Comparison of ENCODE assay signal across 8 cellular contexts in genomic region chr4:2812600-2812932, GRCh38. TPM values are rescaled to one million over a fixed set of nuclear protein-coding genes. Genes with fewer than 3 reads are reported as not detected.
A peak's percentile ranks its signal among the peaks of the same experiment; 100 is the strongest.
DNase-seq lines count a peak whose midpoint lies in the region; ATAC-seq and TF ChIP-seq lines count a peak whose summit lies in the region.

No MANE protein-coding gene starts in this region.

- H3K4me2 ChIP-seq in SK-N-SH = peak overlapping the region; percentile 19; the same call in 1 of the 2 replicates

- no peak for TF ChIP-seq CTCF in SK-N-SH (IDR thresholded peaks at IDR 0.05)
- TF ChIP-seq CTCF in fibroblast of the aortic adventitia (IDR thresholded peaks at IDR 0.05; ENCODE audit: insufficient read depth, low read length) = no peak

- H3K4me1 ChIP-seq in SK-N-SH (ENCODE audit: control insufficient read depth in 1 of 2, insufficient read depth in 2 of 2, low read depth in 1 of 2, low read length in 1 of 2) = peaks cover 0 to 48% of the 10 kb centered on the region in 2 experiments; a peak in 1 of 4 replicates

- TF ChIP-seq RAD21 in SK-N-SH (IDR thresholded peaks at IDR 0.05; ENCODE audit: low read length) = no peak

- ATAC-seq in SK-N-SH treated with all-trans-retinoic acid at 6 μM for 48 hours (no peak), GM18909 (IDR thresholded peaks at IDR 0.05; ENCODE audit: poor library complexity, unreplicated experiment) (no peak)

- 0% methylated on average over 1 of the region's 7 CpGs for WGBS in SK-N-SH (ENCODE audit: low lambda C conversion rate)

- no peaks in the 10 kb centered on the region for H4K20me1 ChIP-seq in SK-N-SH (ENCODE audit: insufficient read depth)

- H3K36me3 ChIP-seq in SK-N-SH (replicated peaks in 1 of 2; ENCODE audit: control insufficient read depth in 1 of 2, insufficient read depth in 2 of 2, low read length in 1 of 2) = peaks cover 0 to 5% of the 10 kb centered on the region in 2 experiments

- no peak overlapping the region for H2AFZ ChIP-seq in SK-N-SH (ENCODE audit: low read depth)

- peak overlapping the region; percentile 95 for H3K27ac Mint-ChIP-seq in stimulated activated naive CD8-positive, alpha-beta T cell treated with anti-CD3 and anti-CD28 coated beads, Interleukin-15, Interleukin-2, amounts not matched to agents 100 ng/mL and 50 ng/mL, for 24 hours

- peak overlapping the region in 1 of 2 experiments; percentile 81; a peak in 2 of 4 replicates for H3K27ac ChIP-seq in SK-N-SH (ENCODE audit: low read depth in 2 of 2, low read length in 1 of 2)

- peaks cover 23% of the 10 kb centered on the region for H3K36me3 Mint-ChIP-seq in stimulated activated naive CD8-positive, alpha-beta T cell treated with anti-CD3 and anti-CD28 coated beads, Interleukin-15, Interleukin-2, amounts not matched to agents 100 ng/mL and 50 ng/mL, for 24 hours (ENCODE audit: low read depth)

- H3K79me2 ChIP-seq in SK-N-SH (ENCODE audit: insufficient read depth) = peaks cover 6% of the 10 kb centered on the region; the same call in 1 of the 2 replicates

- H3K27me3 ChIP-seq in SK-N-SH (ENCODE audit: insufficient read depth) = no peaks in the 10 kb centered on the region

- H3F3A ChIP-seq in SK-N-SH (replicated peaks; ENCODE audit: insufficient read depth) = peaks cover 4% of the 10 kb centered on the region

- no peaks in the 10 kb centered on the region for H3K27me3 Mint-ChIP-seq in stimulated activated naive CD8-positive, alpha-beta T cell treated with anti-CD3 and anti-CD28 coated beads, Interleukin-15, Interleukin-2, amounts not matched to agents 100 ng/mL and 50 ng/mL, for 24 hours

- peaks cover 5% of the 10 kb centered on the region; the same call in 1 of the 2 replicates for H3K9me3 ChIP-seq in SK-N-SH

- no peak overlapping the region for H3K4me3 ChIP-seq in SK-N-SH (ENCODE audit: low read depth in 2 of 2, low read length in 1 of 2)
- H3K4me3 ChIP-seq in fibroblast of the aortic adventitia (ENCODE audit: low read depth, low read length) = peak overlapping the region; percentile 17

- H3K9me3 Mint-ChIP-seq in stimulated activated naive CD8-positive, alpha-beta T cell treated with anti-CD3 and anti-CD28 coated beads, Interleukin-15, Interleukin-2, amounts not matched to agents 100 ng/mL and 50 ng/mL, for 24 hours = no peaks in the 10 kb centered on the region

- TF ChIP-seq EP300 in SK-N-SH (IDR thresholded peaks at IDR 0.05; ENCODE audit: borderline replicate concordance in 1 of 2, low read depth in 1 of 2, low read length in 1 of 2) = no peak

- H3K4me1 Mint-ChIP-seq in stimulated activated naive CD8-positive, alpha-beta T cell treated with anti-CD3 and anti-CD28 coated beads, Interleukin-15, Interleukin-2, amounts not matched to agents 100 ng/mL and 50 ng/mL, for 24 hours (ENCODE audit: low read depth) = peaks cover 69% of the 10 kb centered on the region

- no peaks in the 10 kb centered on the region for H3K9me2 ChIP-seq in SK-N-SH

- H3K9ac ChIP-seq in SK-N-SH = no peak overlapping the region

- peak overlapping the region; percentile 91 for H3K4me3 Mint-ChIP-seq in stimulated activated naive CD8-positive, alpha-beta T cell treated with anti-CD3 and anti-CD28 coated beads, Interleukin-15, Interleukin-2, amounts not matched to agents 100 ng/mL and 50 ng/mL, for 24 hours

- POLR2A ChIA-PET in SK-N-SH (lab: Yijun Ruan, JAX) = interaction anchor here (0.6 kb wide), 1 partner anchor 45 kb away, joined by 3 read pairs; no protein-coding TSS in a partner anchor

- DNase-seq in SK-N-SH (peak; percentile 37), SW480 (ENCODE audit: low spot score) (peak; percentile 7), fibroblast of the aortic adventitia (ENCODE audit: low read depth) (no peak), islet precursor cell (no peak)
- no peak for DNase-seq in activated CD4-positive, alpha-beta T cell treated with anti-CD3 and anti-CD28 coated beads, Interleukin-2, amount 50 U/mL, for 4 hours

- CTCF ChIA-PET in SK-N-SH (lab: Yijun Ruan, JAX) = no interaction called here

TF ChIP-seq in SK-N-SH, 30 proteins besides CTCF, POLR2A, EP300 and RAD21:
- no peak for TF ChIP-seq TAF1 (IDR thresholded peaks at IDR 0.05; ENCODE audit: borderline replicate concordance, low read depth, low read length)

TF ChIP-seq in SK-N-SH treated with all-trans-retinoic acid at 6 μM for 48 hours, 23 proteins besides CTCF, POLR2A, EP300 and RAD21:
- TF ChIP-seq BACH2 (CRISPR knock-in tag; IDR thresholded peaks at IDR 0.05; ENCODE audit: borderline replicate concordance) (no peak), ZNF565 (CRISPR knock-in tag; conservative IDR thresholded peaks at IDR 0.05; ENCODE audit: low read depth) (no peak), ZFP3 (CRISPR knock-in tag; IDR thresholded peaks at IDR 0.05) (no peak), CSDC2 (CRISPR knock-in tag; IDR thresholded peaks at IDR 0.05) (no peak), ZC3H10 (CRISPR knock-in tag; IDR thresholded peaks at IDR 0.05) (no peak), ARNTL (CRISPR knock-in tag; IDR thresholded peaks at IDR 0.05; ENCODE audit: borderline replicate concordance, low read depth) (no peak), RARB (CRISPR knock-in tag; IDR thresholded peaks at IDR 0.05) (no peak), OSR1 (CRISPR knock-in tag; IDR thresholded peaks at IDR 0.05) (no peak), TCF4 (CRISPR knock-in tag; IDR thresholded peaks at IDR 0.05; ENCODE audit: borderline replicate concordance) (no peak), SNAI2 (CRISPR knock-in tag; IDR thresholded peaks at IDR 0.05) (no peak), GLIS3 (CRISPR knock-in tag; IDR thresholded peaks at IDR 0.05) (no peak), POU6F1 (CRISPR knock-in tag; IDR thresholded peaks at IDR 0.05; ENCODE audit: borderline replicate concordance, low read depth) (no peak), PPARA (CRISPR knock-in tag; IDR thresholded peaks at IDR 0.05; ENCODE audit: borderline replicate concordance) (no peak)
- TF ChIP-seq, protein P1, sequence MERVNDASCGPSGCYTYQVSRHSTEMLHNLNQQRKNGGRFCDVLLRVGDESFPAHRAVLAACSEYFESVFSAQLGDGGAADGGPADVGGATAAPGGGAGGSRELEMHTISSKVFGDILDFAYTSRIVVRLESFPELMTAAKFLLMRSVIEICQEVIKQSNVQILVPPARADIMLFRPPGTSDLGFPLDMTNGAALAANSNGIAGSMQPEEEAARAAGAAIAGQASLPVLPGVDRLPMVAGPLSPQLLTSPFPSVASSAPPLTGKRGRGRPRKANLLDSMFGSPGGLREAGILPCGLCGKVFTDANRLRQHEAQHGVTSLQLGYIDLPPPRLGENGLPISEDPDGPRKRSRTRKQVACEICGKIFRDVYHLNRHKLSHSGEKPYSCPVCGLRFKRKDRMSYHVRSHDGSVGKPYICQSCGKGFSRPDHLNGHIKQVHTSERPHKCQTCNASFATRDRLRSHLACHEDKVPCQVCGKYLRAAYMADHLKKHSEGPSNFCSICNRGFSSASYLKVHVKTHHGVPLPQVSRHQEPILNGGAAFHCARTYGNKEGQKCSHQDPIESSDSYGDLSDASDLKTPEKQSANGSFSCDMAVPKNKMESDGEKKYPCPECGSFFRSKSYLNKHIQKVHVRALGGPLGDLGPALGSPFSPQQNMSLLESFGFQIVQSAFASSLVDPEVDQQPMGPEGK (CRISPR knock-in tag; IDR thresholded peaks at IDR 0.05; ENCODE audit: borderline replicate concordance) = no peak

RNA-seq across cellular contexts. Expression of gene SH3BP2, which starts 19.7 kb away (rescaled TPM):
- polyA plus RNA-seq in SK-N-SH (2012; rRNA removed) = 25.2 and 26.8 TPM in 2 replicates
- 5.6 and 8.5 TPM in 2 replicates for polyA plus RNA-seq in SK-N-SH (2012; cell fraction: cytosol; rRNA removed)
- 132 and 143 TPM in 2 replicates for polyA plus RNA-seq in SK-N-SH (2012; cell fraction: nucleus; rRNA removed)
- total RNA-seq in fibroblast of the aortic adventitia (ENCODE audit: low replicate concordance) = 30.7 and 30.8 TPM in 2 replicates

RNA-seq across cellular contexts. Expression of gene ADD1, which starts 31.1 kb away (rescaled TPM):
- polyA plus RNA-seq in SK-N-SH (2012; rRNA removed) = 97.0 and 155 TPM in 2 replicates
- 100 and 114 TPM in 2 replicates for polyA plus RNA-seq in SK-N-SH (2012; cell fraction: cytosol; rRNA removed)
- polyA plus RNA-seq in SK-N-SH (2012; cell fraction: nucleus; rRNA removed) = 317 and 506 TPM in 2 replicates
- total RNA-seq in fibroblast of the aortic adventitia (ENCODE audit: low replicate concordance) = 168 and 591 TPM in 2 replicates

RNA-seq across cellular contexts. Expression of gene TNIP2, which starts 56.4 kb away (rescaled TPM):
- polyA plus RNA-seq in SK-N-SH (2012; rRNA removed) = 68.2 and 78.9 TPM in 2 replicates
- polyA plus RNA-seq in SK-N-SH (2012; cell fraction: cytosol; rRNA removed) = 47.4 and 57.1 TPM in 2 replicates
- polyA plus RNA-seq in SK-N-SH (2012; cell fraction: nucleus; rRNA removed) = 175 and 261 TPM in 2 replicates
- 31.5 and 65.7 TPM in 2 replicates for total RNA-seq in fibroblast of the aortic adventitia (ENCODE audit: low replicate concordance)

Comparison
In these comparisons a context has a peak if more than half of its experiments do, and no peak if none do; other contexts are left out.
1. DNase-seq: peak in SK-N-SH (single experiment) and SW480 (single experiment); none in fibroblast of the aortic adventitia (single experiment), activated CD4-positive, alpha-beta T cell treated with anti-CD3 and anti-CD28 coated beads, Interleukin-2, amount 50 U/mL, for 4 hours (0 of 2) and islet precursor cell (single experiment).